In the genomic region with DNA sequence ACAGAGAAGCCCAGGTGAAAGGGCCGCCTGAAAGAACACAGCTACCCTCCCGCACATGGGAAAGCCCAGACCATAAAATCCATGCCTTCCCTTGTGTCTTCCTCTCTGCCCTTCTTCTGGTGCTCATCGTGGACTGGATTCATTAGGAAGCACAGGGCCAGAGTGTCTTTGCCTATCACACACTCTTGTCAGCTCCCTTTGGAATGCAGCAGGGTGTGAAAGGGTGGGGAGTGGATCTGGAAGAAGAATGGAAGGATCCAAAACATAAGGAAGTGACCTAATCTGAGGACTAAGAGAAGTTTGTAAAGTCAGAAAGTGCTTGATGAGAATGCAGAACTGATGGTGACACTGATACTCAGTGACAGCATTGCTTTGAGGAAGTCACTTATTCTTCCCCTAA, we compare ENCODE assay signal across 13 cellular contexts.
"Had no signal": no experiment of that assay in that cellular context is flagged by ENCODE, and none has a peak within 500 bp of the region (broad histone marks: within the 10 kb centered on the region; RNA-seq: fewer than 3 reads in every experiment).

No MANE protein-coding gene starts in this region.

- DNase-seq: activated CD4-positive, CD25-positive, alpha-beta regulatory T cell treated with anti-CD3 and anti-CD28 coated beads, Interleukin-2, amount 50 U/mL, for 72 hours; activated naive CD4-positive, alpha-beta T cell treated with Interleukin-2 at 50 U/mL for 16 hours; activated T-cell treated with anti-CD3 and anti-CD28 coated beads for 4 hours; aorta; cerebellar nuclear complex; effector CD8-positive, alpha-beta T cell; head of caudate nucleus; mucosa of descending colon; naive thymus-derived CD8-positive, alpha-beta T cell; stimulated activated CD4-positive, alpha-beta T cell treated with anti-CD3 and anti-CD28 coated beads, Interleukin-2, amount 100 ng/mL, for 48 hours had no signal

- FAIRE-seq: frontal cortex had no signal

- ATAC-seq: left lobe of liver; mucosa of descending colon; naive thymus-derived CD8-positive, alpha-beta T cell; stimulated activated memory B cell treated with anti-CD40 and anti-IgM and Interleukin-4, amounts not matched to agents 10 μg/mL and 1 μg/mL and 100 μg/mL, for 72 hours had no signal

- H3K4me3 ChIP-seq: mucosa of descending colon had no signal
